Comparison of ENCODE assay signal across 20 cellular contexts in genomic region chr7:1329966-1330915, GRCh38.
DNase-seq lines count a peak whose midpoint lies in the region; ATAC-seq and TF ChIP-seq lines count a peak whose summit lies in the region.
"Had no signal": no experiment of that assay in that cellular context is flagged by ENCODE, and none has a peak within 500 bp of the region (broad histone marks: within the 10 kb centered on the region; RNA-seq: fewer than 3 reads in every experiment).

No MANE protein-coding gene starts in this region.

- H3K4me1 Mint-ChIP-seq in chondrocyte (ENCODE audit: low read depth): no peaks in the 10 kb centered on the region
- no peaks in the 10 kb centered on the region for H3K4me1 Mint-ChIP-seq in MCF 10A (ENCODE audit: insufficient read depth, unreplicated experiment)
- H3K4me1 Mint-ChIP-seq: T-cell had no signal

- TF ChIP-seq CTCF in chondrocyte (IDR thresholded peaks at IDR 0.05) (no peak), lower lobe of right lung (IDR thresholded peaks at IDR 0.05) (no peak), upper lobe of right lung (IDR thresholded peaks at IDR 0.05) (no peak), MCF 10A (IDR thresholded peaks at IDR 0.05; ENCODE audit: unreplicated experiment) (no peak)

- no peak overlapping the region for H3K27ac Mint-ChIP-seq in chondrocyte (ENCODE audit: unreplicated experiment)
- H3K27ac Mint-ChIP-seq in MCF 10A (ENCODE audit: low read depth, unreplicated experiment): no peak overlapping the region
- H3K27ac Mint-ChIP-seq: T-cell had no signal

- H3K9me3 Mint-ChIP-seq in chondrocyte (ENCODE audit: low read depth) (no peaks in the 10 kb centered on the region), MCF 10A (ENCODE audit: unreplicated experiment) (no peaks in the 10 kb centered on the region)

- POLR2A ChIA-PET in MCF 10A (lab: Yijun Ruan, JAX): no interaction called here
- POLR2A ChIA-PET in HEK293T (lab: Yijun Ruan, JAX): no interaction called here

- H3K27ac ChIP-seq in lower lobe of right lung: no peak overlapping the region
- no peak overlapping the region for H3K27ac ChIP-seq in upper lobe of right lung
- H3K27ac ChIP-seq: SJCRH30 had no signal

- H3K36me3 ChIP-seq in H7 (replicated peaks; ENCODE audit: control insufficient read depth, insufficient read depth, low read length) (no peaks in the 10 kb centered on the region), lower lobe of right lung (no peaks in the 10 kb centered on the region), upper lobe of right lung (no peaks in the 10 kb centered on the region)
- H3K36me3 ChIP-seq: MG63, SJCRH30 had no signal

- no peaks in the 10 kb centered on the region for H3K9me3 ChIP-seq in lower lobe of right lung
- H3K9me3 ChIP-seq in upper lobe of right lung: no peaks in the 10 kb centered on the region
- H3K9me3 ChIP-seq: MG63, SJCRH30 had no signal

- no peaks in the 10 kb centered on the region for H3K36me3 Mint-ChIP-seq in chondrocyte (ENCODE audit: low read depth)
- H3K36me3 Mint-ChIP-seq in MCF 10A (ENCODE audit: insufficient read depth, unreplicated experiment): no peaks in the 10 kb centered on the region
- H3K36me3 Mint-ChIP-seq: T-cell had no signal

- no TSS peak for BruUV-seq in MCF 10A (replicated peaks; lab: Mats Ljungman, UMichigan)

- peaks cover 33% of the 10 kb centered on the region for H3K27me3 Mint-ChIP-seq in chondrocyte (ENCODE audit: low read depth)
- peaks cover 2% of the 10 kb centered on the region for H3K27me3 Mint-ChIP-seq in MCF 10A (ENCODE audit: insufficient read depth, unreplicated experiment)

- intact Hi-C loops in lower lobe of right lung (cut with DNase I) (no loop called here), upper lobe of right lung (cut with DNase I) (no loop called here), MCF 10A (cut with micrococcal nuclease) (no loop called here)

- H3K4me3 Mint-ChIP-seq in chondrocyte (ENCODE audit: unreplicated experiment): no peak overlapping the region
- no peak overlapping the region for H3K4me3 Mint-ChIP-seq in MCF 10A (ENCODE audit: unreplicated experiment)
- H3K4me3 Mint-ChIP-seq: T-cell had no signal

- no peak for ATAC-seq in lower lobe of right lung
- ATAC-seq in upper lobe of right lung: peak; percentile 9
- ATAC-seq: HCT116, PC-3, T-cell had no signal

- H3K4me1 ChIP-seq in lower lobe of right lung (no peaks in the 10 kb centered on the region), upper lobe of right lung (no peaks in the 10 kb centered on the region)
- H3K4me1 ChIP-seq: SJCRH30 had no signal

- peak; percentile 61 for DNase-seq in H7
- peak; percentile 91 for DNase-seq in chondrocyte (ENCODE audit: low spot score)
- DNase-seq in lower lobe of right lung: peak; percentile 40
- no peak for DNase-seq in upper lobe of right lung
- no peak for DNase-seq in MCF 10A (ENCODE audit: unreplicated experiment)
- DNase-seq in HEK293T (ENCODE audit: extremely low spot score): no peak
- no peak for DNase-seq in 8988T
- DNase-seq: Calu3, DMS153, DND-41, KBM-7, MG63, NCI-H146, NCI-H1930, NCI-H2107, NCI-H524, PC-3 had no signal

- H3K27me3 ChIP-seq in H7 (ENCODE audit: control insufficient read depth, insufficient read depth, low read length): no peaks in the 10 kb centered on the region
- peaks cover 33% of the 10 kb centered on the region for H3K27me3 ChIP-seq in lower lobe of right lung (ENCODE audit: low read depth)
- H3K27me3 ChIP-seq in upper lobe of right lung: peaks cover 45% of the 10 kb centered on the region

- CTCF ChIA-PET in MCF 10A (lab: Yijun Ruan, JAX): no interaction called here
- CTCF ChIA-PET in HEK293T (lab: Yijun Ruan, JAX): no interaction called here

- no peak overlapping the region for H3K4me3 ChIP-seq in H7 (ENCODE audit: insufficient read depth, low read depth, low read length)
- no peak overlapping the region for H3K4me3 ChIP-seq in lower lobe of right lung
- H3K4me3 ChIP-seq in upper lobe of right lung: no peak overlapping the region
- H3K4me3 ChIP-seq: MG63, SJCRH30 had no signal

TF ChIP-seq in HEK293T, 16 proteins besides CTCF, POLR2A, EP300 and RAD21:
- TF ChIP-seq ARNT (IDR thresholded peaks at IDR 0.05): no peak
- no peak for TF ChIP-seq HDGF (IDR thresholded peaks at IDR 0.05; ENCODE audit: borderline replicate concordance)
- no peak for TF ChIP-seq FOXA1 (IDR thresholded peaks at IDR 0.05)
- no peak for TF ChIP-seq FOXM1 (IDR thresholded peaks at IDR 0.05; ENCODE audit: borderline replicate concordance)
- no peak for TF ChIP-seq FOXK2 (IDR thresholded peaks at IDR 0.05)
- TF ChIP-seq PKNOX1 (IDR thresholded peaks at IDR 0.05): no peak
- TF ChIP-seq ZNF384 (IDR thresholded peaks at IDR 0.05): no peak
- TF ChIP-seq LEF1 (IDR thresholded peaks at IDR 0.05; ENCODE audit: borderline replicate concordance): no peak
- no peak for TF ChIP-seq SP1 (IDR thresholded peaks at IDR 0.05)
- no peak for TF ChIP-seq TARDBP (IDR thresholded peaks at IDR 0.05)

Comparison
In these comparisons a context has a peak if more than half of its experiments do, and no peak if none do; other contexts are left out.
1. DNase-seq: peak in H7 (single experiment), chondrocyte (single experiment) and lower lobe of right lung (single experiment); none in upper lobe of right lung (single experiment), MCF 10A (single experiment), HEK293T (single experiment) and 8988T (single experiment).